Comparison of ENCODE assay signal across 19 cellular contexts in the genomic region with DNA sequence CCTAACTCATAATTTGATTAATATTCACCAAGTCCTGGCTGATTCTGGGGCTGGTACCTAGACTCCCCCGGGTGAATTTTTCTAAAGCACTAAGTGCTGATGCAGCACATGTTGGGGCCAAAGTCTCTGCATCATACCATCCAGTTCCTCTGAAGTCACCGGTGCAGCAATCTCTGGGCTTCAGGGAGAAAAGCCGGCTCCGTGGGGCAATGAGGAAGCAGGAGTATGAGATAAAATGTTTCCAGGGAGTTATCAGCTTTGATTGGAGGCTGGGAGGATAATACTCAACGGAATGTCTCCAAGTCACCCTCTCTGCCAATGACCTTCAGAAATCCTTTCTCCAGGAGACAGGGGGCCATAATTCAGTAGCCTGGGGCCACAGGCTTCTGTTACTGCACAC. TPM values are rescaled to one million over a fixed set of nuclear protein-coding genes. Genes with fewer than 3 reads are reported as not detected.
DNase-seq lines count a peak whose midpoint lies in the region; ATAC-seq and TF ChIP-seq lines count a peak whose summit lies in the region.
"Had no signal": no experiment of that assay in that cellular context is flagged by ENCODE, and none has a peak within 500 bp of the region (broad histone marks: within the 10 kb centered on the region; RNA-seq: fewer than 3 reads in every experiment).

No MANE protein-coding gene starts in this region.

- H3K27me3 Mint-ChIP-seq in type B pancreatic cell, result peaks cover 25% of the 10 kb centered on the region
- no peaks in the 10 kb centered on the region for H3K27me3 Mint-ChIP-seq in CD4-positive, alpha-beta T cell

- H3K4me1 ChIP-seq in hepatocyte (ENCODE audit: insufficient read depth), result peaks cover 29% of the 10 kb centered on the region

- H3K4me3 Mint-ChIP-seq in type B pancreatic cell, result no peak overlapping the region
- no peak overlapping the region for H3K4me3 Mint-ChIP-seq in CD4-positive, alpha-beta T cell

- H3K27ac ChIP-seq in hepatocyte, result peak overlapping the region; percentile 83
- H3K27ac ChIP-seq in CD4-positive, alpha-beta T cell (ENCODE audit: low read depth, low read length), result no peak overlapping the region
- H3K27ac ChIP-seq: C4-2B had no signal

- peak overlapping the region; percentile 70 for H3K27ac Mint-ChIP-seq in type B pancreatic cell
- no peak overlapping the region for H3K27ac Mint-ChIP-seq in CD4-positive, alpha-beta T cell

- CTCF ChIA-PET in CD4-positive, alpha-beta T cell (lab: Charles Lee), result no interaction called here

- DNase-seq in Right ventricle myocardium superior (no peak), cardiac septum (ENCODE audit: low spot score) (no peak), hepatocyte (ENCODE audit: low spot score) (peak; percentile 81), mucosa of gallbladder (ENCODE audit: low spot score) (peak; percentile 84), type B pancreatic cell (ENCODE audit: extremely low spot score, unreplicated experiment) (no peak), RPMI8226 (no peak), DMS153 treated with DMSO at 0.1 percent for 48 hours (lab: John Stamatoyannopoulos, UW; ENCODE audit: unreplicated experiment) (no peak)
- DNase-seq in CD4-positive, alpha-beta T cell, result no peak
- DNase-seq: 8988T, GOT3, NCI-H1417, NCI-H1930, NCI-H2171, NCI-H510A, OCI-M1 had no signal

- H4K20me1 ChIP-seq in hepatocyte (ENCODE audit: insufficient read depth, poor library complexity, severe bottlenecking), result no peaks in the 10 kb centered on the region

- WGBS in hepatocyte (ENCODE audit: low lambda C conversion rate, missing lambda C conversion rate), result 40% methylated on average over 5 of the region's 5 CpGs

- intact Hi-C loops in Right ventricle myocardium superior (cut with DNase I) (no loop called here), cardiac septum (cut with DNase I) (no loop called here)
- intact Hi-C loops in CD4-positive, alpha-beta T cell (cut with DNase I, micrococcal nuclease), result no loop called here

- no peaks in the 10 kb centered on the region for H3K4me1 Mint-ChIP-seq in type B pancreatic cell (ENCODE audit: unreplicated experiment)
- H3K4me1 Mint-ChIP-seq in CD4-positive, alpha-beta T cell (ENCODE audit: low read depth), result peaks cover 21% of the 10 kb centered on the region

- no peaks in the 10 kb centered on the region for H3K9me2 ChIP-seq in hepatocyte (replicated peaks; ENCODE audit: insufficient read depth)

- TF ChIP-seq CTCF in hepatocyte (IDR thresholded peaks at IDR 0.05; ENCODE audit: poor library complexity) (no peak), type B pancreatic cell (conservative IDR thresholded peaks at IDR 0.05) (no peak)
- no peak for TF ChIP-seq CTCF in CD4-positive, alpha-beta T cell (IDR thresholded peaks at IDR 0.05)

- H3K9me3 ChIP-seq in hepatocyte (ENCODE audit: low read depth), result no peaks in the 10 kb centered on the region
- H3K9me3 ChIP-seq in CD4-positive, alpha-beta T cell (ENCODE audit: control insufficient read depth, low read length), result no peaks in the 10 kb centered on the region

- H2AFZ ChIP-seq in hepatocyte, result no peak overlapping the region

- H3K36me3 Mint-ChIP-seq in type B pancreatic cell, result no peaks in the 10 kb centered on the region
- H3K36me3 Mint-ChIP-seq in CD4-positive, alpha-beta T cell (ENCODE audit: low read depth), result no peaks in the 10 kb centered on the region

- no peaks in the 10 kb centered on the region for H3K36me3 ChIP-seq in hepatocyte (replicated peaks; ENCODE audit: insufficient read depth, low read depth)

- peak; percentile 20 for ATAC-seq in Right ventricle myocardium superior (ENCODE audit: poor library complexity)
- ATAC-seq in CD4-positive, alpha-beta T cell (ENCODE audit: poor library complexity), result no peak

- no peak overlapping the region for H3K4me3 ChIP-seq in hepatocyte

- H3K4me2 ChIP-seq in hepatocyte, result no peak overlapping the region

- POLR2A ChIA-PET in CD4-positive, alpha-beta T cell (lab: Charles Lee), result interaction anchor here (1.2 kb wide), 1 partner anchor 60 kb away, joined by 3 read pairs; no protein-coding TSS in a partner anchor

- H3K9me3 Mint-ChIP-seq in type B pancreatic cell, result no peaks in the 10 kb centered on the region
- H3K9me3 Mint-ChIP-seq in CD4-positive, alpha-beta T cell, result no peaks in the 10 kb centered on the region

- H3K27me3 ChIP-seq in hepatocyte, result no peaks in the 10 kb centered on the region
- H3K27me3 ChIP-seq in CD4-positive, alpha-beta T cell (ENCODE audit: control insufficient read depth, insufficient read depth, low read length), result no peaks in the 10 kb centered on the region

- no peaks in the 10 kb centered on the region for H3K79me2 ChIP-seq in hepatocyte

RNA-seq across cellular contexts. Expression of a gene that starts 1.2 kb away (rescaled TPM):
- total RNA-seq in Right ventricle myocardium superior (not detected), cardiac septum (not detected), hepatocyte (0.52 and 0.70 TPM in 2 replicates), mucosa of gallbladder (0.46 TPM), type B pancreatic cell (ENCODE audit: low replicate concordance) (not detected in 2 replicates)
- polyA plus RNA-seq in hepatocyte, result 0.52 TPM in 1 of 2 replicates, not detected in the other
- total RNA-seq in CD4-positive, alpha-beta T cell, result not detected
- total RNA-seq: Daoy, LHCN-M2, SK-MEL-5 had no signal

RNA-seq across cellular contexts. Expression of a gene that starts 22.8 kb away (rescaled TPM):
- total RNA-seq in Right ventricle myocardium superior (0.13 TPM), cardiac septum (0.22 TPM), hepatocyte (22.9 and 23.3 TPM in 2 replicates), mucosa of gallbladder (2,875 TPM), type B pancreatic cell (ENCODE audit: low replicate concordance) (16.9 and 30.1 TPM in 2 replicates)
- 8.1 and 11.0 TPM in 2 replicates for polyA plus RNA-seq in hepatocyte
- total RNA-seq in CD4-positive, alpha-beta T cell, result not detected
- total RNA-seq: Daoy, LHCN-M2, SK-MEL-5 had no signal

RNA-seq across cellular contexts. Expression of a gene that starts 47.3 kb away (rescaled TPM):
- total RNA-seq in Right ventricle myocardium superior (3.2 TPM), cardiac septum (4.4 TPM), hepatocyte (0.97 and 2.6 TPM in 2 replicates), mucosa of gallbladder (8.0 TPM), type B pancreatic cell (ENCODE audit: low replicate concordance) (0.58 and 0.81 TPM in 2 replicates)
- polyA plus RNA-seq in hepatocyte, result 0.71 and 0.88 TPM in 2 replicates
- 100 to 1,000 TPM; 171 to 186 TPM for total RNA-seq in CD4-positive, alpha-beta T cell
- total RNA-seq: LHCN-M2 had no signal

Comparison
In these comparisons a context has a peak if more than half of its experiments do, and no peak if none do; other contexts are left out.
1. DNase-seq: peak in hepatocyte (single experiment) and mucosa of gallbladder (single experiment); none in Right ventricle myocardium superior (single experiment), cardiac septum (single experiment), type B pancreatic cell (single experiment), CD4-positive, alpha-beta T cell (0 of 10), RPMI8226 (single experiment) and DMS153 treated with DMSO at 0.1 percent for 48 hours (single experiment).
2. RNA of a gene that starts 22.8 kb away (total RNA-seq): 2,875 TPM in mucosa of gallbladder (single experiment); 16.9 to 30.1 TPM in type B pancreatic cell, 22.9 to 23.3 TPM in hepatocyte, 0.22 TPM in cardiac septum (single experiment), 0.13 TPM in Right ventricle myocardium superior (single experiment) and not detected in CD4-positive, alpha-beta T cell; every median in the first group is over 10 times any median in the second.
3. RNA of a gene that starts 47.3 kb away (total RNA-seq): 171 to 186 TPM in CD4-positive, alpha-beta T cell; 8.0 TPM in mucosa of gallbladder (single experiment), 4.4 TPM in cardiac septum (single experiment), 3.2 TPM in Right ventricle myocardium superior (single experiment), 0.97 to 2.6 TPM in hepatocyte and 0.58 to 0.81 TPM in type B pancreatic cell; every median in the first group is over 10 times any median in the second.